ENCODE assay signal across 1 cellular context in the genomic region with DNA sequence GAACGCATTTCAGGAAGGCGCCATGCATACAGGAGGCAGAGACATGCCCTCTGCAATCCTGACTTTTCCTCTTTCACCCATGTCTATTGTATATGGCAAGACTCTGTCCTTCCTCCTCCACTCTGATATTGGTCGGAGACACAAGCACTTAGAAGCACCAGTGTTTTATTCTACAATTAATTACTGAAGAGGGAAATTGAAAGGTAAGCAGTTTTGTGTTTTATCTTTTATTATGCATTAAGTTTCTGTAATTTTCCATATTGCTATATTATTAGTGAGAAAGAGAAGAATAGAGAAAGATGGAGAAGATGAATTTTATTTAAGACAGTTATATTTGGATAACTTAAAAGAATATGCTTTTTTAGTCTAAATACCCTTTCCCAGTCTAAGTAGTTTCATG.
TF ChIP-seq lines count a peak whose summit lies in the region.

No MANE protein-coding gene starts in this region.

TF ChIP-seq in GM23338, 12 proteins besides CTCF, POLR2A, EP300 and RAD21 (continued from another document):
- TF ChIP-seq, protein P1, sequence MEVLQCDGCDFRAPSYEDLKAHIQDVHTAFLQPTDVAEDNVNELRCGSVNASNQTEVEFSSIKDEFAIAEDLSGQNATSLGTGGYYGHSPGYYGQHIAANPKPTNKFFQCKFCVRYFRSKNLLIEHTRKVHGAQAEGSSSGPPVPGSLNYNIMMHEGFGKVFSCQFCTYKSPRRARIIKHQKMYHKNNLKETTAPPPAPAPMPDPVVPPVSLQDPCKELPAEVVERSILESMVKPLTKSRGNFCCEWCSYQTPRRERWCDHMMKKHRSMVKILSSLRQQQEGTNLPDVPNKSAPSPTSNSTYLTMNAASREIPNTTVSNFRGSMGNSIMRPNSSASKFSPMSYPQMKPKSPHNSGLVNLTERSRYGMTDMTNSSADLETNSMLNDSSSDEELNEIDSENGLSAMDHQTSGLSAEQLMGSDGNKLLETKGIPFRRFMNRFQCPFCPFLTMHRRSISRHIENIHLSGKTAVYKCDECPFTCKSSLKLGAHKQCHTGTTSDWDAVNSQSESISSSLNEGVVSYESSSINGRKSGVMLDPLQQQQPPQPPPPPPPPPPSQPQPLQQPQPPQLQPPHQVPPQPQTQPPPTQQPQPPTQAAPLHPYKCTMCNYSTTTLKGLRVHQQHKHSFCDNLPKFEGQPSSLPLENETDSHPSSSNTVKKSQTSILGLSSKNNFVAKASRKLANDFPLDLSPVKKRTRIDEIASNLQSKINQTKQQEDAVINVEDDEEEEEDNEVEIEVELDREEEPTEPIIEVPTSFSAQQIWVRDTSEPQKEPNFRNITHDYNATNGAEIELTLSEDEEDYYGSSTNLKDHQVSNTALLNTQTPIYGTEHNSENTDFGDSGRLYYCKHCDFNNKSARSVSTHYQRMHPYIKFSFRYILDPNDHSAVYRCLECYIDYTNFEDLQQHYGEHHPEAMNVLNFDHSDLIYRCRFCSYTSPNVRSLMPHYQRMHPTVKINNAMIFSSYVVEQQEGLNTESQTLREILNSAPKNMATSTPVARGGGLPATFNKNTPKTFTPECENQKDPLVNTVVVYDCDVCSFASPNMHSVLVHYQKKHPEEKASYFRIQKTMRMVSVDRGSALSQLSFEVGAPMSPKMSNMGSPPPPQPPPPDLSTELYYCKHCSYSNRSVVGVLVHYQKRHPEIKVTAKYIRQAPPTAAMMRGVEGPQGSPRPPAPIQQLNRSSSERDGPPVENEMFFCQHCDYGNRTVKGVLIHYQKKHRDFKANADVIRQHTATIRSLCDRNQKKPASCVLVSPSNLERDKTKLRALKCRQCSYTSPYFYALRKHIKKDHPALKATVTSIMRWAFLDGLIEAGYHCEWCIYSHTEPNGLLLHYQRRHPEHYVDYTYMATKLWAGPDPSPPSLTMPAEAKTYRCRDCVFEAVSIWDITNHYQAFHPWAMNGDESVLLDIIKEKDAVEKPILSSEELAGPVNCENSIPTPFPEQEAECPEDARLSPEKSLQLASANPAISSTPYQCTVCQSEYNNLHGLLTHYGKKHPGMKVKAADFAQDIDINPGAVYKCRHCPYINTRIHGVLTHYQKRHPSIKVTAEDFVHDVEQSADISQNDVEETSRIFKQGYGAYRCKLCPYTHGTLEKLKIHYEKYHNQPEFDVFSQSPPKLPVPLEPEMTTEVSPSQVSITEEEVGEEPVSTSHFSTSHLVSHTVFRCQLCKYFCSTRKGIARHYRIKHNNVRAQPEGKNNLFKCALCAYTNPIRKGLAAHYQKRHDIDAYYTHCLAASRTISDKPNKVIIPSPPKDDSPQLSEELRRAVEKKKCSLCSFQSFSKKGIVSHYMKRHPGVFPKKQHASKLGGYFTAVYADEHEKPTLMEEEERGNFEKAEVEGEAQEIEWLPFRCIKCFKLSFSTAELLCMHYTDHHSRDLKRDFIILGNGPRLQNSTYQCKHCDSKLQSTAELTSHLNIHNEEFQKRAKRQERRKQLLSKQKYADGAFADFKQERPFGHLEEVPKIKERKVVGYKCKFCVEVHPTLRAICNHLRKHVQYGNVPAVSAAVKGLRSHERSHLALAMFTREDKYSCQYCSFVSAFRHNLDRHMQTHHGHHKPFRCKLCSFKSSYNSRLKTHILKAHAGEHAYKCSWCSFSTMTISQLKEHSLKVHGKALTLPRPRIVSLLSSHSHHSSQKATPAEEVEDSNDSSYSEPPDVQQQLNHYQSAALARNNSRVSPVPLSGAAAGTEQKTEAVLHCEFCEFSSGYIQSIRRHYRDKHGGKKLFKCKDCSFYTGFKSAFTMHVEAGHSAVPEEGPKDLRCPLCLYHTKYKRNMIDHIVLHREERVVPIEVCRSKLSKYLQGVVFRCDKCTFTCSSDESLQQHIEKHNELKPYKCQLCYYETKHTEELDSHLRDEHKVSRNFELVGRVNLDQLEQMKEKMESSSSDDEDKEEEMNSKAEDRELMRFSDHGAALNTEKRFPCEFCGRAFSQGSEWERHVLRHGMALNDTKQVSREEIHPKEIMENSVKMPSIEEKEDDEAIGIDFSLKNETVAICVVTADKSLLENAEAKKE (CRISPR knock-in tag; IDR thresholded peaks at IDR 0.05): no peak
- TF ChIP-seq ZNF331 (CRISPR knock-in tag; IDR thresholded peaks at IDR 0.05; ENCODE audit: low read depth): no peak
- no peak for TF ChIP-seq CREB1 (CRISPR knock-in tag; IDR thresholded peaks at IDR 0.05; ENCODE audit: low read depth)
- TF ChIP-seq, protein P2, sequence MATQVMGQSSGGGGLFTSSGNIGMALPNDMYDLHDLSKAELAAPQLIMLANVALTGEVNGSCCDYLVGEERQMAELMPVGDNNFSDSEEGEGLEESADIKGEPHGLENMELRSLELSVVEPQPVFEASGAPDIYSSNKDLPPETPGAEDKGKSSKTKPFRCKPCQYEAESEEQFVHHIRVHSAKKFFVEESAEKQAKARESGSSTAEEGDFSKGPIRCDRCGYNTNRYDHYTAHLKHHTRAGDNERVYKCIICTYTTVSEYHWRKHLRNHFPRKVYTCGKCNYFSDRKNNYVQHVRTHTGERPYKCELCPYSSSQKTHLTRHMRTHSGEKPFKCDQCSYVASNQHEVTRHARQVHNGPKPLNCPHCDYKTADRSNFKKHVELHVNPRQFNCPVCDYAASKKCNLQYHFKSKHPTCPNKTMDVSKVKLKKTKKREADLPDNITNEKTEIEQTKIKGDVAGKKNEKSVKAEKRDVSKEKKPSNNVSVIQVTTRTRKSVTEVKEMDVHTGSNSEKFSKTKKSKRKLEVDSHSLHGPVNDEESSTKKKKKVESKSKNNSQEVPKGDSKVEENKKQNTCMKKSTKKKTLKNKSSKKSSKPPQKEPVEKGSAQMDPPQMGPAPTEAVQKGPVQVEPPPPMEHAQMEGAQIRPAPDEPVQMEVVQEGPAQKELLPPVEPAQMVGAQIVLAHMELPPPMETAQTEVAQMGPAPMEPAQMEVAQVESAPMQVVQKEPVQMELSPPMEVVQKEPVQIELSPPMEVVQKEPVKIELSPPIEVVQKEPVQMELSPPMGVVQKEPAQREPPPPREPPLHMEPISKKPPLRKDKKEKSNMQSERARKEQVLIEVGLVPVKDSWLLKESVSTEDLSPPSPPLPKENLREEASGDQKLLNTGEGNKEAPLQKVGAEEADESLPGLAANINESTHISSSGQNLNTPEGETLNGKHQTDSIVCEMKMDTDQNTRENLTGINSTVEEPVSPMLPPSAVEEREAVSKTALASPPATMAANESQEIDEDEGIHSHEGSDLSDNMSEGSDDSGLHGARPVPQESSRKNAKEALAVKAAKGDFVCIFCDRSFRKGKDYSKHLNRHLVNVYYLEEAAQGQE (IDR thresholded peaks at IDR 0.05; ENCODE audit: unreplicated experiment): no peak
- TF ChIP-seq EZH2 (IDR thresholded peaks at IDR 0.05; ENCODE audit: low read depth, unreplicated experiment): no peak
- TF ChIP-seq STAT1 (IDR thresholded peaks at IDR 0.05; ENCODE audit: unreplicated experiment): no peak
- no peak for TF ChIP-seq JUNB (IDR thresholded peaks at IDR 0.05; ENCODE audit: unreplicated experiment)
- TF ChIP-seq NANOG (IDR thresholded peaks at IDR 0.05; ENCODE audit: borderline replicate concordance): no peak
